10 cellular contexts compared by ENCODE assay signal in genomic region chr5:149406979-149407306, GRCh38. TPM values are rescaled to one million over a fixed set of nuclear protein-coding genes. Genes with fewer than 3 reads are reported as not detected.
DNase-seq lines count a peak whose midpoint lies in the region; TF ChIP-seq lines count a peak whose summit lies in the region.
"Had no signal": no experiment of that assay in that cellular context is flagged by ENCODE, and none has a peak within 500 bp of the region (broad histone marks: within the 10 kb centered on the region; RNA-seq: fewer than 3 reads in every experiment).

No MANE protein-coding gene starts in this region.

- no peaks in the 10 kb centered on the region for H3K27me3 ChIP-seq in NT2/D1 (ENCODE audit: insufficient read depth, insufficient read length)
- H3K27me3 ChIP-seq in duodenal mucosa (ENCODE audit: control insufficient read depth in 1 of 2, insufficient read depth in 2 of 2, low read length in 2 of 2), result no peaks in the 10 kb centered on the region
- H3K27me3 ChIP-seq in CD4-positive, alpha-beta memory T cell (ENCODE audit: insufficient read depth, low read length), result no peaks in the 10 kb centered on the region

- H3K27ac ChIP-seq in duodenal mucosa (ENCODE audit: low read depth, low read length), result peak overlapping the region; percentile 82
- peak overlapping the region; percentile 37 for H3K27ac ChIP-seq in temporal lobe (ENCODE audit: low read depth, low read length)
- H3K27ac ChIP-seq in CD4-positive, alpha-beta memory T cell (ENCODE audit: low read depth, low read length), result no peak overlapping the region

- H3K27ac Mint-ChIP-seq in mesothelial cell of epicardium, result peak overlapping the region; percentile 91
- no peak overlapping the region for H3K27ac Mint-ChIP-seq in CD4-positive, alpha-beta memory T cell

- intact Hi-C loops in CD4-positive, alpha-beta memory T cell (cut with micrococcal nuclease), result no loop called here

- H3K4me1 Mint-ChIP-seq in mesothelial cell of epicardium, result peaks cover 60% of the 10 kb centered on the region
- no peaks in the 10 kb centered on the region for H3K4me1 Mint-ChIP-seq in CD4-positive, alpha-beta memory T cell

- no peak for DNase-seq in NT2/D1 (ENCODE audit: low read depth, low spot score)
- DNase-seq in mesothelial cell of epicardium (ENCODE audit: low spot score in 2 of 2, unreplicated experiment in 2 of 2), result no peak
- DNase-seq in CD4-positive, alpha-beta memory T cell, result no peak
- DNase-seq in activated CD8-positive, alpha-beta memory T cell treated with anti-CD3 and anti-CD28 coated beads, Interleukin-2, amount 50 U/mL, for 4 hours, result no peak
- no peak for DNase-seq in RPMI8226
- no peak for DNase-seq in C1 segment of cervical spinal cord (lab: John Stamatoyannopoulos, UW)
- DNase-seq: NCI-H2107 had no signal

- H3K4me3 ChIP-seq in NT2/D1 (ENCODE audit: insufficient read length, low read depth), result no peak overlapping the region
- peak overlapping the region; percentile 55 to 71 for H3K4me3 ChIP-seq in duodenal mucosa (ENCODE audit: low read depth in 1 of 2, low read length in 2 of 2)
- H3K4me3 ChIP-seq in CD4-positive, alpha-beta memory T cell (ENCODE audit: low read length in 2 of 2), result no peak overlapping the region

- H3K36me3 ChIP-seq in NT2/D1 (ENCODE audit: insufficient read depth, insufficient read length, low read length) (no peaks in the 10 kb centered on the region), duodenal mucosa (ENCODE audit: control insufficient read depth in 1 of 2, insufficient read depth in 2 of 2, low read length in 2 of 2) (no peaks in the 10 kb centered on the region)
- no peaks in the 10 kb centered on the region for H3K36me3 ChIP-seq in CD4-positive, alpha-beta memory T cell (ENCODE audit: insufficient read depth, low read length)

- POLR2A ChIA-PET in CD4-positive, alpha-beta memory T cell (lab: Charles Lee; ENCODE audit: partially characterized antibody), result no interaction called here

- CTCF ChIA-PET in CD4-positive, alpha-beta memory T cell (lab: Charles Lee; ENCODE audit: partially characterized antibody), result no interaction called here

- no peaks in the 10 kb centered on the region for H3K9me3 ChIP-seq in NT2/D1 (ENCODE audit: insufficient read depth, low read length)
- no peaks in the 10 kb centered on the region for H3K9me3 ChIP-seq in duodenal mucosa (ENCODE audit: control insufficient read depth in 1 of 2, low read length in 2 of 2)
- no peaks in the 10 kb centered on the region for H3K9me3 ChIP-seq in CD4-positive, alpha-beta memory T cell (ENCODE audit: control insufficient read depth in 1 of 2, low read length in 2 of 2)

- H3K9ac ChIP-seq in NT2/D1 (ENCODE audit: insufficient read length, low read depth) (peak overlapping the region; percentile 35), duodenal mucosa (ENCODE audit: low read depth in 1 of 2, low read length in 2 of 2) (peak overlapping the region; percentile 63 to 72)

- H3K4me1 ChIP-seq in NT2/D1 (ENCODE audit: insufficient read depth, insufficient read length), result peaks cover 16% of the 10 kb centered on the region
- peaks cover 8 to 12% of the 10 kb centered on the region in 2 donors for H3K4me1 ChIP-seq in duodenal mucosa (ENCODE audit: control insufficient read depth in 1 of 2, insufficient read depth in 2 of 2, low read length in 2 of 2)
- no peaks in the 10 kb centered on the region for H3K4me1 ChIP-seq in CD4-positive, alpha-beta memory T cell (ENCODE audit: insufficient read depth, low read length)

- H3K9me3 Mint-ChIP-seq in mesothelial cell of epicardium, result no peaks in the 10 kb centered on the region
- H3K9me3 Mint-ChIP-seq in CD4-positive, alpha-beta memory T cell, result no peaks in the 10 kb centered on the region

- no peak for TF ChIP-seq CTCF in mesothelial cell of epicardium (IDR thresholded peaks at IDR 0.05; ENCODE audit: unreplicated experiment)

- no peaks in the 10 kb centered on the region for H3K36me3 Mint-ChIP-seq in mesothelial cell of epicardium
- H3K36me3 Mint-ChIP-seq in CD4-positive, alpha-beta memory T cell, result no peaks in the 10 kb centered on the region

- peak overlapping the region; percentile 72 for H3K4me3 Mint-ChIP-seq in mesothelial cell of epicardium
- H3K4me3 Mint-ChIP-seq in CD4-positive, alpha-beta memory T cell, result no peak overlapping the region

- H3K27me3 Mint-ChIP-seq in mesothelial cell of epicardium (ENCODE audit: low read depth), result no peaks in the 10 kb centered on the region
- H3K27me3 Mint-ChIP-seq in CD4-positive, alpha-beta memory T cell, result peaks cover 3 to 7% of the 10 kb centered on the region in 2 donors

RNA-seq across cellular contexts. Expression of gene IL17B, which starts 27.9 kb away (rescaled TPM):
- total RNA-seq in mesothelial cell of epicardium, result 0.34 TPM in 1 of 3 replicates, not detected in the others
- not detected for total RNA-seq in temporal lobe
- not detected for total RNA-seq in CD4-positive, alpha-beta memory T cell
- not detected for polyA plus RNA-seq in CD4-positive, alpha-beta memory T cell
- total RNA-seq: LHCN-M2 had no signal

RNA-seq across cellular contexts. Expression of gene PCYOX1L, which starts 49.1 kb away (rescaled TPM):
- total RNA-seq in mesothelial cell of epicardium (23.2 to 23.6 TPM (median 23.5 TPM) in 3 replicates), temporal lobe (7.9 TPM)
- 10 to 100 TPM; 40.4 to 43.9 TPM for total RNA-seq in CD4-positive, alpha-beta memory T cell
- 10 to 100 TPM in 1 of 2 donors, 1 to 10 TPM in 1; 9.9 to 15.6 TPM for polyA plus RNA-seq in CD4-positive, alpha-beta memory T cell

Comparison
In these comparisons a context has a peak if more than half of its experiments do, and no peak if none do; other contexts are left out.
1. H3K4me3 ChIP-seq: peak in duodenal mucosa (2 of 2); none in NT2/D1 (single experiment) and CD4-positive, alpha-beta memory T cell (0 of 2).